ENCODE assay signal across 8 cellular contexts in the genomic region with DNA sequence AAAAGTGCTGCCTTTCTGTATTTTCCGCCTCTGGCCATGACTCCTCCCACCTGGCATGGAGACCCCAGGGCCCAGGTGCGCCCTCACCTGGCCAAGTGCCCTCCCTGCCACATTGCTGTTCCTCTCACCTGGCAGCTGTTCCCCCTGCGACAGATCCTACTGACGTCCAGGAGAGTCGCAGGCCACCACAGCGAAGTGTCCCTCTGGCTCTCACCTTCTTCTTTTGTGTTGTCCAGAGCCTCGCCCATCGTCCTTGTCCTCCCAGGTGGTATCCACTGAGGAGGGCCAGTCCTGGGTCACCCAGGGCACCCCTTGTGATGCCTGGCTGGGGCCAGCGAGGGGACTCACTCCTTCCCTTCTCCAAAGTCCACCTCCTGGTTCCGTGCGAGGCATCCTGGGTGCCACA. TPM values are rescaled to one million over a fixed set of nuclear protein-coding genes. Genes with fewer than 3 reads are reported as not detected.
DNase-seq lines count a peak whose midpoint lies in the region; ATAC-seq and FAIRE-seq lines count a peak whose summit lies in the region.

No MANE protein-coding gene starts in this region.

- no peaks in the 10 kb centered on the region for H3K9me3 Mint-ChIP-seq in activated naive CD4-positive, alpha-beta T cell treated with anti-CD3 and anti-CD28 coated beads, Interleukin-2, amount 50 U/mL, for 24 hours

- no peak for FAIRE-seq in urothelium cell line (lab: Jason Lieb, UNC)

- peaks cover 24% of the 10 kb centered on the region for H3K27me3 Mint-ChIP-seq in activated naive CD4-positive, alpha-beta T cell treated with anti-CD3 and anti-CD28 coated beads, Interleukin-2, amount 50 U/mL, for 24 hours

- peak overlapping the region; percentile 11 for H3K4me3 Mint-ChIP-seq in activated naive CD4-positive, alpha-beta T cell treated with anti-CD3 and anti-CD28 coated beads, Interleukin-2, amount 50 U/mL, for 24 hours

- DNase-seq in activated CD4-positive, CD25-positive, alpha-beta regulatory T cell treated with anti-CD3 and anti-CD28 coated beads, Interleukin-2, amount 50 U/mL, for 72 hours = peak; percentile 37
- peak; percentile 90 for DNase-seq in NCI-H748 (lab: John Stamatoyannopoulos, UW; ENCODE audit: unreplicated experiment)
- DNase-seq in left lobe of liver (ENCODE audit: low spot score) = peak; percentile 60
- peak; percentile 81 for DNase-seq in urothelium cell line (ENCODE audit: low spot score)
- no peak for DNase-seq in Ammon's horn (ENCODE audit: low spot score)

- H3K4me1 Mint-ChIP-seq in activated naive CD4-positive, alpha-beta T cell treated with anti-CD3 and anti-CD28 coated beads, Interleukin-2, amount 50 U/mL, for 24 hours = peaks cover 9% of the 10 kb centered on the region

- ATAC-seq in activated CD4-positive, CD25-positive, alpha-beta regulatory T cell treated with anti-CD3 and anti-CD28 coated beads, Interleukin-2, amount 50 U/mL, for 24 hours = no peak
- ATAC-seq in left lobe of liver = peak; percentile 58
- ATAC-seq in GM18870 (IDR thresholded peaks at IDR 0.05; ENCODE audit: unreplicated experiment) = no peak

- no peak overlapping the region for H3K27ac Mint-ChIP-seq in activated naive CD4-positive, alpha-beta T cell treated with anti-CD3 and anti-CD28 coated beads, Interleukin-2, amount 50 U/mL, for 24 hours

- no peaks in the 10 kb centered on the region for H3K36me3 Mint-ChIP-seq in activated naive CD4-positive, alpha-beta T cell treated with anti-CD3 and anti-CD28 coated beads, Interleukin-2, amount 50 U/mL, for 24 hours

RNA-seq across cellular contexts. Expression of a gene that starts 2.6 kb away (rescaled TPM):
- 1.6 TPM for total RNA-seq in left lobe of liver
